ENCODE assay signal across 11 cellular contexts in genomic region chr7:106167439-106168136, GRCh38. TPM values are rescaled to one million over a fixed set of nuclear protein-coding genes. Genes with fewer than 3 reads are reported as not detected.
DNase-seq lines count a peak whose midpoint lies in the region; ATAC-seq and TF ChIP-seq lines count a peak whose summit lies in the region.
"Had no signal": no experiment of that assay in that cellular context is flagged by ENCODE, and none has a peak within 500 bp of the region (broad histone marks: within the 10 kb centered on the region; RNA-seq: fewer than 3 reads in every experiment).

No MANE protein-coding gene starts in this region.

- H3K27me3 ChIP-seq in heart right ventricle: no peaks in the 10 kb centered on the region
- no peaks in the 10 kb centered on the region for H3K27me3 ChIP-seq in lower lobe of right lung (ENCODE audit: low read depth)
- no peaks in the 10 kb centered on the region for H3K27me3 ChIP-seq in aorta (ENCODE audit: control insufficient read depth in 1 of 2, insufficient read depth in 2 of 2, low read length in 1 of 2)
- H3K27me3 ChIP-seq: suprapubic skin had no signal

- intact Hi-C loops in heart right ventricle (cut with DNase I) (loop anchor here in 4 of 10 donors (10.0 kb wide), 3 partner anchors 403 to 513 kb away; no protein-coding TSS in a partner anchor), Right ventricle myocardium inferior (cut with DNase I) (loop anchor here (10.0 kb wide), 1 partner anchor 403 kb away; no protein-coding TSS in a partner anchor), lower lobe of right lung (cut with DNase I) (no loop called here), aorta (cut with DNase I) (no loop called here), OCI-LY7 (cut with micrococcal nuclease; ENCODE audit: unreplicated experiment) (loop anchor here (2.0 to 10.0 kb wide), 5 partner anchors 160 to 515 kb away; partner anchors contain the start of gene ATXN7L1)

- BruUV-seq in OCI-LY7 (replicated peaks; lab: Mats Ljungman, UMichigan): no TSS peak

- H4K20me1 ChIP-seq in OCI-LY7 (ENCODE audit: insufficient read depth, low read length): no peaks in the 10 kb centered on the region

- H3K4me1 ChIP-seq in heart right ventricle: peaks cover 0 to 23% (median 5%) of the 10 kb centered on the region in 9 donors
- H3K4me1 ChIP-seq in lower lobe of right lung: peaks cover 7% of the 10 kb centered on the region
- H3K4me1 ChIP-seq in aorta (ENCODE audit: control insufficient read depth in 1 of 2, insufficient read depth in 2 of 2, low read length in 2 of 2): no peaks in the 10 kb centered on the region
- H3K4me1 ChIP-seq in OCI-LY7 (ENCODE audit: insufficient read depth, low read length, poor library complexity, severe bottlenecking): peaks cover 14% of the 10 kb centered on the region

- ATAC-seq in heart right ventricle (peak in 7 of 8 donors; percentile 13 to 55 (median 41)), Right ventricle myocardium inferior (no peak), lower lobe of right lung (peak; percentile 40 to 67), aorta (ENCODE audit: low FRiP score) (peak; percentile 64)

- H3K4me3 ChIP-seq in heart right ventricle (no peak overlapping the region), cardiac fibroblast (replicated peaks in 1 of 2; ENCODE audit: low read depth in 2 of 2, low read length in 2 of 2) (no peak overlapping the region), lower lobe of right lung (no peak overlapping the region), aorta (ENCODE audit: low read length in 2 of 2) (no peak overlapping the region), OCI-LY7 (ENCODE audit: low read depth, low read length, poor library complexity, severe bottlenecking) (no peak overlapping the region)
- H3K4me3 ChIP-seq: SK-N-MC, skin epidermis, suprapubic skin had no signal

- no peaks in the 10 kb centered on the region for H3K79me2 ChIP-seq in OCI-LY7 (ENCODE audit: insufficient read depth, low read depth, low read length)

- H3K9me3 ChIP-seq in heart right ventricle (peaks cover 0 to 15% (median 7%) of the 10 kb centered on the region in 11 donors), lower lobe of right lung (peaks cover 11% of the 10 kb centered on the region), aorta (ENCODE audit: control insufficient read depth, low read length) (peaks cover 5% of the 10 kb centered on the region), OCI-LY7 (ENCODE audit: low read length) (peaks cover 13% of the 10 kb centered on the region)

- no peak overlapping the region for H2AFZ ChIP-seq in OCI-LY7 (ENCODE audit: low read length)

- no peak overlapping the region for H3K4me2 ChIP-seq in OCI-LY7 (ENCODE audit: low read length)

- POLR2A ChIA-PET in OCI-LY7 (lab: Charles Lee): interaction anchor here (0.5 to 2.3 kb wide), 8 partner anchors 12 to 487 kb away, joined by 3 to 13 read pairs (median 4); no protein-coding TSS in a partner anchor

- no peak for DNase-seq in heart right ventricle
- DNase-seq in Right ventricle myocardium inferior (ENCODE audit: missing footprints): no peak
- peak; percentile 34 to 62 for DNase-seq in cardiac fibroblast (ENCODE audit: low read depth in 2 of 2)
- DNase-seq in lower lobe of right lung: no peak
- no peak for DNase-seq in aorta
- DNase-seq in UCSD-AML1 (lab: John Stamatoyannopoulos, UW; ENCODE audit: unreplicated experiment): no peak
- DNase-seq in OCI-LY7 (ENCODE audit: low spot score): no peak
- no peak for DNase-seq in stimulated activated CD4-positive, alpha-beta T cell treated with anti-CD3 and anti-CD28 coated beads, Interleukin-4, amount 100 ng/mL, for 1 hour

- WGBS in heart right ventricle, 2 donors: 71 to 81% methylated on average over 4 of the region's 4 CpGs
- 45 to 56% methylated on average over 4 of the region's 4 CpGs for WGBS in aorta, 2 donors

- peak overlapping the region in 5 of 10 donors; percentile 1 to 37 (median 19) for H3K27ac ChIP-seq in heart right ventricle
- H3K27ac ChIP-seq in lower lobe of right lung: peak overlapping the region; percentile 26
- H3K27ac ChIP-seq in aorta (ENCODE audit: low read depth in 1 of 2, low read length in 2 of 2): no peak overlapping the region
- no peak overlapping the region for H3K27ac ChIP-seq in OCI-LY7 (ENCODE audit: low read depth, low read length, poor library complexity, severe bottlenecking)
- H3K27ac ChIP-seq: SK-N-MC, suprapubic skin had no signal

- H3K9me2 ChIP-seq in OCI-LY7 (ENCODE audit: insufficient read depth, low read length): no peaks in the 10 kb centered on the region

- H3K36me3 ChIP-seq in heart right ventricle: no peaks in the 10 kb centered on the region
- no peaks in the 10 kb centered on the region for H3K36me3 ChIP-seq in lower lobe of right lung
- no peaks in the 10 kb centered on the region for H3K36me3 ChIP-seq in aorta (ENCODE audit: control insufficient read depth in 1 of 2, insufficient read depth in 2 of 2, low read length in 1 of 2)
- no peaks in the 10 kb centered on the region; the same call in 1 of the 2 replicates for H3K36me3 ChIP-seq in OCI-LY7 (ENCODE audit: insufficient read depth, low read length)
- H3K36me3 ChIP-seq: suprapubic skin had no signal

- no peak for TF ChIP-seq CTCF in heart right ventricle (IDR thresholded peaks at IDR 0.05)
- no peak for TF ChIP-seq CTCF in cardiac fibroblast (IDR thresholded peaks at IDR 0.05; ENCODE audit: low read depth, low read length)
- no peak for TF ChIP-seq CTCF in lower lobe of right lung (IDR thresholded peaks at IDR 0.05)
- no peak for TF ChIP-seq CTCF in OCI-LY7 (conservative IDR thresholded peaks at IDR 0.05; ENCODE audit: low read length)

- CTCF ChIA-PET in OCI-LY7 (lab: Charles Lee; ENCODE audit: unreplicated experiment): interaction anchor here (0.8 to 1.5 kb wide), 4 partner anchors 119 to 407 kb away, joined by 3 to 4 read pairs (median 3); no protein-coding TSS in a partner anchor

RNA-seq across cellular contexts. Expression of gene SYPL1, which starts 55.5 kb away (rescaled TPM):
- total RNA-seq in heart right ventricle (100 to 1,000 TPM in 1 of 10 donors, 10 to 100 TPM in 9; 63.9 to 121 (median 80.9) TPM), Right ventricle myocardium inferior (89.9 TPM), lower lobe of right lung (79.6 TPM), aorta (10 to 100 TPM; 69.1 to 70.5 TPM), OCI-LY7 (2022) (112 and 118 TPM in 2 replicates)
- polyA plus RNA-seq in heart right ventricle (10 to 100 TPM; 58.5 to 59.9 TPM), aorta (10 to 100 TPM; 38.9 to 56.0 TPM)
- total RNA-seq in OCI-LY7 (2014; rRNA removed; shearing (Covaris generic)): 30.4 and 34.1 TPM in 2 replicates

Comparison
In these comparisons a context has a peak if more than half of its experiments do, and no peak if none do; other contexts are left out.
1. DNase-seq: peak in cardiac fibroblast (2 of 2); none in heart right ventricle (0 of 2), Right ventricle myocardium inferior (single experiment), lower lobe of right lung (single experiment), aorta (0 of 2), UCSD-AML1 (single experiment), OCI-LY7 (single experiment) and stimulated activated CD4-positive, alpha-beta T cell treated with anti-CD3 and anti-CD28 coated beads, Interleukin-4, amount 100 ng/mL, for 1 hour (single experiment).
2. intact Hi-C loops: an anchor here in Right ventricle myocardium inferior (10.0 kb wide) and OCI-LY7 (2.0 to 10.0 kb wide); none called in lower lobe of right lung and aorta.